ENCODE assay signal across 28 cellular contexts in the genomic region with DNA sequence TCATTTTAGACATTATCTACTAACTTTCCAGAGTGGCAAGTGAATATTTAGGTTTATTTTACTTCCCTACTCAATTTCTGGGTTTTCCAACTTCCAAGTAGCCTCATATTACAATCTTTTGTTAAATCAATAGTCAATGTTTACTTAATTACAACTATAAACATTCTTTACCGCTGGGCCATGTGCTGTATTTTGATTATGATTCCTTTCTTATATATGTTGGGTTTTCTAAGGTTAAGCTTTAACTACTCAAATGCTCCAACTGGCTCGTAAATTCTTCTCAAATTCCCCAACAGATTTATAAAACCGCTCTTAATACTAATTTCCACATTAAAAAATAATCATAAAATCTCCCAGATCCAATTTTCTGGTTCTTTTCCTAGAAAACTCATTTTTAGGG.
"Had no signal": no experiment of that assay in that cellular context is flagged by ENCODE, and none has a peak within 500 bp of the region (broad histone marks: within the 10 kb centered on the region; RNA-seq: fewer than 3 reads in every experiment).

No MANE protein-coding gene starts in this region.

- H3K4me3 Mint-ChIP-seq: activated CD4-positive, alpha-beta memory T cell treated with anti-CD3 and anti-CD28 coated beads, Interleukin-2, amount 10 ng/mL, durations not matched to agents 7 days and 5 days; activated CD4-positive, alpha-beta T cell treated with anti-CD3 and anti-CD28 coated beads for 36 hours; activated naive CD4-positive, alpha-beta T cell treated with anti-CD3 and anti-CD28 coated beads for 36 hours; activated naive CD8-positive, alpha-beta T cell; activated T-helper 17 cell treated with anti-CD3 and anti-CD28 coated beads, Interleukin-2, amount 50 U/mL, for 72 hours; T-cell had no signal

- DNase-seq: activated CD4-positive, alpha-beta memory T cell treated with anti-CD3 and anti-CD28 coated beads, Interleukin-2, amount 10 ng/mL, durations not matched to agents 7 days and 5 days; activated CD4-positive, alpha-beta T cell treated with anti-CD3 and anti-CD28 coated beads for 36 hours; activated CD4-positive, alpha-beta T cell treated with anti-CD3 and anti-CD28 coated beads, Interleukin-2, amount 50 U/mL, for 1 hour; activated gamma-delta T cell; activated naive CD4-positive, alpha-beta T cell treated with anti-CD3 and anti-CD28 coated beads for 36 hours; activated T-cell treated with anti-CD3 and anti-CD28 coated beads for 4 hours; activated T-cell treated with anti-CD3 and anti-CD28 coated beads, Interleukin-2, amount 50 U/mL, for 48 hours; amygdala; cerebellar nuclear complex; MG63; MV-4-11; NCI-H1092 treated with DMSO at 0.1 percent for 48 hours; NCI-H1436; NCI-H1694 treated with DMSO at 0.1 percent for 48 hours; NCI-H2029 treated with DMSO at 0.1 percent for 48 hours; NCI-H446; NCI-H526; NCI-H82; RPMI8226; T-cell; T-helper 2 cell; T1000 had no signal

- H3K27ac Mint-ChIP-seq: activated CD4-positive, alpha-beta memory T cell treated with anti-CD3 and anti-CD28 coated beads, Interleukin-2, amount 10 ng/mL, durations not matched to agents 7 days and 5 days; activated CD4-positive, alpha-beta T cell treated with anti-CD3 and anti-CD28 coated beads for 36 hours; activated naive CD4-positive, alpha-beta T cell treated with anti-CD3 and anti-CD28 coated beads for 36 hours; activated naive CD8-positive, alpha-beta T cell; activated T-helper 17 cell treated with anti-CD3 and anti-CD28 coated beads, Interleukin-2, amount 50 U/mL, for 72 hours; T-cell had no signal

- H3K27me3 Mint-ChIP-seq: activated CD4-positive, alpha-beta T cell treated with anti-CD3 and anti-CD28 coated beads for 36 hours; activated naive CD8-positive, alpha-beta T cell; activated T-helper 17 cell treated with anti-CD3 and anti-CD28 coated beads, Interleukin-2, amount 50 U/mL, for 72 hours; T-cell had no signal

- H3K36me3 ChIP-seq: MG63 had no signal

- H3K27ac ChIP-seq: SK-N-MC had no signal

- FAIRE-seq: TTC549 had no signal

- H3K27me3 ChIP-seq: MG63 had no signal

- H3K4me3 ChIP-seq: MG63, SK-N-MC had no signal

- H3K4me1 Mint-ChIP-seq: activated CD4-positive, alpha-beta memory T cell treated with anti-CD3 and anti-CD28 coated beads, Interleukin-2, amount 10 ng/mL, durations not matched to agents 7 days and 5 days; activated CD4-positive, alpha-beta T cell treated with anti-CD3 and anti-CD28 coated beads for 36 hours; activated T-helper 17 cell treated with anti-CD3 and anti-CD28 coated beads, Interleukin-2, amount 50 U/mL, for 72 hours; T-cell had no signal

- ATAC-seq: activated CD4-positive, alpha-beta T cell treated with anti-CD3 and anti-CD28 coated beads for 36 hours; activated T-helper 17 cell treated with anti-CD3 and anti-CD28 coated beads, Interleukin-2, amount 50 U/mL, for 72 hours; Panc1; Right ventricle myocardium inferior; T-cell had no signal
